Comparison of ENCODE assay signal across 8 cellular contexts in genomic region chr4:167100120-167100519, GRCh38.
DNase-seq lines count a peak whose midpoint lies in the region; ATAC-seq and TF ChIP-seq lines count a peak whose summit lies in the region.
"Had no signal": no experiment of that assay in that cellular context is flagged by ENCODE, and none has a peak within 500 bp of the region (broad histone marks: within the 10 kb centered on the region; RNA-seq: fewer than 3 reads in every experiment).

No MANE protein-coding gene starts in this region.

- H3K4me1 ChIP-seq in transverse colon: no peaks in the 10 kb centered on the region
- H3K4me1 ChIP-seq: adrenal gland had no signal

- DNase-seq in NCI-H2196 (lab: John Stamatoyannopoulos, UW; ENCODE audit: unreplicated experiment): peak; percentile 48
- DNase-seq in fibroblast of mammary gland (ENCODE audit: low read depth): peak; percentile 58
- peak; percentile 4 for DNase-seq in skeletal muscle cell (ENCODE audit: low read depth)
- no peak for DNase-seq in stimulated activated CD4-positive, alpha-beta T cell treated with anti-CD3 and anti-CD28 coated beads, Interleukin-4, amount 100 ng/mL, for 4 hours
- no peak for DNase-seq in iPS-NIHi11 (ENCODE audit: low spot score)
- DNase-seq in transverse colon: no peak
- DNase-seq: adrenal gland had no signal

- no peak overlapping the region for H3K27ac ChIP-seq in transverse colon
- H3K27ac ChIP-seq: adrenal gland had no signal

- TF ChIP-seq POLR2A in transverse colon (IDR thresholded peaks at IDR 0.05): no peak

- intact Hi-C loops in transverse colon (cut with DNase I; ENCODE audit: low total_unique reads): no loop called here

- 10 to 33% methylated on average over 1 of the region's 1 CpG for WGBS in transverse colon (ENCODE audit: low coverage in 1 of 2), 2 donors

- H3K27me3 ChIP-seq in transverse colon: no peaks in the 10 kb centered on the region
- H3K27me3 ChIP-seq: adrenal gland had no signal

- in situ Hi-C loops in transverse colon (cut with MboI; ENCODE audit: low pct_ligation_motif_present in 1 of 4, low pct_unique_long_range_greater_than_20kb in 1 of 4, low sequenced_read_pairs in 3 of 4): no loop called here

- peak; percentile 68 for ATAC-seq in HG02610 (IDR thresholded peaks at IDR 0.05; ENCODE audit: unreplicated experiment)

- no peaks in the 10 kb centered on the region for H3K36me3 ChIP-seq in transverse colon
- H3K36me3 ChIP-seq: adrenal gland had no signal

- no peaks in the 10 kb centered on the region for H3K9me3 ChIP-seq in transverse colon
- H3K9me3 ChIP-seq: adrenal gland had no signal

- TF ChIP-seq CTCF in fibroblast of mammary gland (conservative IDR thresholded peaks at IDR 0.05; ENCODE audit: control insufficient read depth, insufficient read depth, low read depth, low read length) (no peak), transverse colon (IDR thresholded peaks at IDR 0.05) (no peak)

- TF ChIP-seq EP300 in transverse colon (IDR thresholded peaks at IDR 0.05; ENCODE audit: low read depth): no peak

- H3K4me3 ChIP-seq in fibroblast of mammary gland (ENCODE audit: control insufficient read depth, low read depth, low read length) (no peak overlapping the region), skeletal muscle cell (ENCODE audit: low read depth, low read length) (no peak overlapping the region), transverse colon (no peak overlapping the region)
- H3K4me3 ChIP-seq: adrenal gland had no signal

Comparison
In these comparisons a context has a peak if more than half of its experiments do, and no peak if none do; other contexts are left out.
1. DNase-seq: peak in NCI-H2196 (single experiment), fibroblast of mammary gland (single experiment) and skeletal muscle cell (single experiment); none in stimulated activated CD4-positive, alpha-beta T cell treated with anti-CD3 and anti-CD28 coated beads, Interleukin-4, amount 100 ng/mL, for 4 hours (0 of 2), iPS-NIHi11 (single experiment) and transverse colon (single experiment).